Comparison of ENCODE assay signal across 8 cellular contexts in the genomic region with DNA sequence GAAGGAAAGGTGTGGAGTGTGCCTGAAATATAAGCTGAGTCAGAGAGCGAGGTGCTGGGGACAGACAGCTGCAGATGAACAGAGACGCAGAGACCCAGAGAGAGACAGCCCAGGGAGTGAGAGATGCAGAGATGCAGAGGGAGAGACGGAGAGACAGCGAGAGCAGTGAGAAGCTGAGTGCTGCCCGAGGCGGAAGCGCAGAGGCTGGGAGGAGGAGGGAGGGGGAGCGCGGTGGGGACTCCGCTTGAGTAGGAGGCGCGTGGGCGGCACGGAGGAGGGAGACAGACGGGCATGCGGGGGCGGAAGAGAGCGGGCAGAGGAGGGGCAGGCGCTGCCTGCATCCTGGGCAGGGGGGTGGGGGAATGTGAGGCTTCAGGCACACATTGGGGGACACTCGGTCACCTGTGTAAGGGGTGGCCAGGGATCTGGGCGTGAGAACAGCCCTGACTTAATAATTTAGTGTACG. TPM values are rescaled to one million over a fixed set of nuclear protein-coding genes. Genes with fewer than 3 reads are reported as not detected.
DNase-seq lines count a peak whose midpoint lies in the region; ATAC-seq and TF ChIP-seq lines count a peak whose summit lies in the region.

No MANE protein-coding gene starts in this region.

- POLR2A ChIA-PET in PC-3 (lab: Charles Lee; ENCODE audit: unreplicated experiment), result no interaction called here

- TF ChIP-seq CTCF in PC-3 (conservative IDR thresholded peaks at IDR 0.05; ENCODE audit: low read depth, low read length), result no peak

- BruUV-seq in PC-3 (replicated peaks; lab: Mats Ljungman, UMichigan), result no TSS peak

- peaks cover 19% of the 10 kb centered on the region for H3K27me3 ChIP-seq in PC-3 (ENCODE audit: low read length)

- H3K4me2 ChIP-seq in PC-3 (ENCODE audit: low read length), result peak overlapping the region; percentile 39

- no peaks in the 10 kb centered on the region for H3K9me3 ChIP-seq in PC-3 (ENCODE audit: low read length)

- H3K9ac ChIP-seq in PC-3 (ENCODE audit: low read length), result no peak overlapping the region

- no peaks in the 10 kb centered on the region for H4K20me1 ChIP-seq in PC-3 (ENCODE audit: low read length)

- peak; percentile 17 for DNase-seq in NOMO-1 treated with DMSO at 0.1 percent for 48 hours (lab: John Stamatoyannopoulos, UW; ENCODE audit: unreplicated experiment)
- DNase-seq in NOMO-1 treated with dmso at 0.1 percent for 144 hours (lab: John Stamatoyannopoulos, UW; ENCODE audit: unreplicated experiment), result no peak
- peak; percentile 25 for DNase-seq in PC-3
- DNase-seq in activated gamma-delta T cell treated with Interleukin-2 at 50 U/mL for 16 hours, result peak; percentile 66
- DNase-seq in islet precursor cell, result peak; percentile 83
- peak; percentile 54 to 69 for DNase-seq in stimulated activated CD8-positive, alpha-beta memory T cell treated with anti-CD3 and anti-CD28 coated beads, Interleukin-4, amount 100 ng/mL, for 4 hours (ENCODE audit: low read depth in 2 of 2, low spot score in 1 of 2)

- H3K36me3 ChIP-seq in PC-3 (ENCODE audit: low read depth, low read length), result no peaks in the 10 kb centered on the region

- no peak overlapping the region for H3K27ac ChIP-seq in PC-3 (ENCODE audit: low read length)

- H2AFZ ChIP-seq in PC-3 (ENCODE audit: low read length), result no peak overlapping the region

- H3K4me1 ChIP-seq in PC-3 (ENCODE audit: insufficient read depth, low read length), result no peaks in the 10 kb centered on the region

- no peak overlapping the region for H3K4me3 ChIP-seq in PC-3 (ENCODE audit: low read length)

- no peaks in the 10 kb centered on the region for H3F3A ChIP-seq in PC-3 (ENCODE audit: low read length, unreplicated experiment)

- CTCF ChIA-PET in PC-3 (lab: Charles Lee), result interaction anchor here (0.5 kb wide), 1 partner anchor 261 kb away, joined by 3 read pairs; no protein-coding TSS in a partner anchor

- H3K79me2 ChIP-seq in PC-3 (ENCODE audit: low read length), result no peaks in the 10 kb centered on the region

- ATAC-seq in PC-3 (peak; percentile 72), HG02759 (IDR thresholded peaks at IDR 0.05; ENCODE audit: unreplicated experiment) (no peak), HG02870 (IDR thresholded peaks at IDR 0.05; ENCODE audit: unreplicated experiment) (no peak)

- no peaks in the 10 kb centered on the region for H3K9me2 ChIP-seq in PC-3 (replicated peaks; ENCODE audit: low read length)

- intact Hi-C loops in PC-3 (cut with micrococcal nuclease), result no loop called here

RNA-seq across cellular contexts. Expression of a gene that starts 25.7 kb away (rescaled TPM):
- total RNA-seq in PC-3 (2014; rRNA removed), result 0.33 TPM in 1 of 2 replicates, not detected in the other

RNA-seq across cellular contexts. Expression of a gene that starts 26.6 kb away (rescaled TPM):
- 0.75 and 1.3 TPM in 2 replicates for total RNA-seq in PC-3 (2014; rRNA removed)

RNA-seq across cellular contexts. Expression of a gene that starts 38.0 kb away (rescaled TPM):
- 8.0 and 18.3 TPM in 2 replicates for total RNA-seq in PC-3 (2014; rRNA removed)
